Comparison of ENCODE assay signal across 8 cellular contexts in the genomic region with DNA sequence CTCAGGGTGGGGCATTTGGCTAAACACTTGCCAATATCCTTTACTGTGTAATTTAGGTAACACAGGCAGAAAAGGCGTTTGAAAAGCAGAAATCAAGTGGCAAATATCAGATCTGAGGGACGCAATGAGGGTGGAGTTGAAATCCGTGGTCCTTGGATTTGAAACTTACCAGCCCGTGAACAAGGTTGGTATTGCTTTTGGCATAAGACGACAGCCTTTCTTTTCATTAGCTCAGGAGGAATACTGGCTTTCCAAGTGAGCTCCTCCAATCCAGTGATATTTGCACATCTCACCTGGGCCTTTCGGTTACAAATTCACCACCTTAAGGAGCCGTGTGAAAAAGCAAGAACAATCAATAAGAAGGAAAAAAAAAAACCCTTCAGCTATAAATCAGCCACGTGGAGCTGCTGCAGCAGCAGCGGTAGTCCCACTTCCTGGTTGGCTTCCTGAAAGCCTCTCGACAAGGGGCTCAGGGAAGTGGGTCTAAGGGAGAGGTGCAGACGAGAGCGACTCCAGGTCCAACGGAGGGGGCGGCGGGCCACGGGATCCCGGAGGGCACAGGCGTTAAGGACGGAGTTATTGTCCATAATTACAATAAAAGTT. TPM values are rescaled to one million over a fixed set of nuclear protein-coding genes. Genes with fewer than 3 reads are reported as not detected.
DNase-seq lines count a peak whose midpoint lies in the region; ATAC-seq and TF ChIP-seq lines count a peak whose summit lies in the region.

No MANE protein-coding gene starts in this region.

- no peaks in the 10 kb centered on the region for H3K27me3 Mint-ChIP-seq in CD4-positive, alpha-beta memory T cell

- TF ChIP-seq CTCF in astrocyte of the cerebellum (IDR thresholded peaks at IDR 0.05; ENCODE audit: low read depth, low read length, missing control alignments) (no peak), sigmoid colon (IDR thresholded peaks at IDR 0.05) (no peak)

- H3K36me3 Mint-ChIP-seq in CD4-positive, alpha-beta memory T cell: peaks cover 0 to 12% of the 10 kb centered on the region in 2 donors

- peak overlapping the region; percentile 4 to 95 (median 89) for H3K27ac Mint-ChIP-seq in CD4-positive, alpha-beta memory T cell

- no peaks in the 10 kb centered on the region for H3K9me3 Mint-ChIP-seq in CD4-positive, alpha-beta memory T cell

- H3K4me1 Mint-ChIP-seq in CD4-positive, alpha-beta memory T cell: peaks cover 28 to 44% (median 36%) of the 10 kb centered on the region in 4 donors

- H3K4me1 ChIP-seq in CD4-positive, alpha-beta memory T cell (ENCODE audit: insufficient read depth, low read length): peaks cover 26% of the 10 kb centered on the region
- peaks cover 6% of the 10 kb centered on the region; the same call in 1 of the 2 replicates for H3K4me1 ChIP-seq in iPS DF 6.9 (ENCODE audit: control insufficient read depth, insufficient read depth, low read length)
- peaks cover 0 to 28% (median 15%) of the 10 kb centered on the region in 4 donors for H3K4me1 ChIP-seq in sigmoid colon

- peak in 4 of 5 donors; percentile 10 to 46 (median 20) for DNase-seq in CD4-positive, alpha-beta memory T cell
- DNase-seq in HK-2 (ENCODE audit: unreplicated experiment) (peak; percentile 70), RPMI7951 (ENCODE audit: low read depth) (peak; percentile 31), astrocyte of the cerebellum (ENCODE audit: low read depth) (no peak), iPS DF 6.9 (ENCODE audit: low read depth, low spot score) (no peak), sigmoid colon (peak; percentile 67), posterior vena cava (ENCODE audit: low spot score) (no peak)

- WGBS in iPS DF 6.9 (ENCODE audit: insufficient coverage, insufficient read length): no CpG with 5 or more reads among the region's 19 CpGs
- WGBS in sigmoid colon, 2 donors: 2 to 4% methylated on average over 19 of the region's 19 CpGs

- H3K27me3 ChIP-seq in CD4-positive, alpha-beta memory T cell (ENCODE audit: insufficient read depth, low read length): no peaks in the 10 kb centered on the region
- H3K27me3 ChIP-seq in iPS DF 6.9 (ENCODE audit: control insufficient read depth, insufficient read depth, low read length): no peaks in the 10 kb centered on the region
- H3K27me3 ChIP-seq in sigmoid colon: no peaks in the 10 kb centered on the region

- no peak for TF ChIP-seq EP300 in sigmoid colon (IDR thresholded peaks at IDR 0.05)

- no peaks in the 10 kb centered on the region for H3K36me3 ChIP-seq in CD4-positive, alpha-beta memory T cell (ENCODE audit: insufficient read depth, low read length)
- H3K36me3 ChIP-seq in iPS DF 6.9 (ENCODE audit: control insufficient read depth, insufficient read depth, low read length) (peaks cover 2% of the 10 kb centered on the region), sigmoid colon (no peaks in the 10 kb centered on the region)

- peak overlapping the region; percentile 95 to 99 (median 98) for H3K4me3 Mint-ChIP-seq in CD4-positive, alpha-beta memory T cell

- intact Hi-C loops in CD4-positive, alpha-beta memory T cell (cut with micrococcal nuclease): loop anchor here (1.0 to 2.0 kb wide), 3 partner anchors 155 to 201 kb away; no protein-coding TSS in a partner anchor
- intact Hi-C loops in sigmoid colon (cut with DNase I) (loop anchor here (2.0 kb wide), 1 partner anchor 143 kb away; no protein-coding TSS in a partner anchor), posterior vena cava (cut with DNase I) (no loop called here)

- CTCF ChIA-PET in CD4-positive, alpha-beta memory T cell (lab: Charles Lee; ENCODE audit: partially characterized antibody): interaction anchor here (0.7 to 1.9 kb wide), 3 partner anchors 37 to 338 kb away, joined by 3 to 12 read pairs (median 3); no protein-coding TSS in a partner anchor

- H3K9me3 ChIP-seq in CD4-positive, alpha-beta memory T cell (ENCODE audit: control insufficient read depth in 1 of 2, low read length in 2 of 2): no peaks in the 10 kb centered on the region
- no peaks in the 10 kb centered on the region for H3K9me3 ChIP-seq in iPS DF 6.9 (ENCODE audit: control insufficient read depth, insufficient read depth, low read length)
- H3K9me3 ChIP-seq in sigmoid colon: no peaks in the 10 kb centered on the region

- H3K27ac ChIP-seq in CD4-positive, alpha-beta memory T cell (ENCODE audit: low read depth, low read length): peak overlapping the region; percentile 58
- no peak overlapping the region for H3K27ac ChIP-seq in iPS DF 6.9 (ENCODE audit: low read length)
- peak overlapping the region; percentile 91 to 95 (median 92) for H3K27ac ChIP-seq in sigmoid colon

- in situ Hi-C loops in astrocyte of the cerebellum (cut with HindIII; ENCODE audit: low sequenced_read_pairs): no loop called here

- POLR2A ChIA-PET in CD4-positive, alpha-beta memory T cell (lab: Charles Lee; ENCODE audit: partially characterized antibody): interaction anchor here (1.0 to 3.7 kb wide), 4 partner anchors 18 to 202 kb away, joined by 4 to 27 read pairs (median 8); partner anchors contain the start of genes HMGB2 and SAP30

- ATAC-seq in GM19035 (IDR thresholded peaks at IDR 0.05; ENCODE audit: unreplicated experiment): peak; percentile 5

- H3K4me3 ChIP-seq in CD4-positive, alpha-beta memory T cell (ENCODE audit: low read length in 2 of 2): peak overlapping the region; percentile 62 to 66
- H3K4me3 ChIP-seq in astrocyte of the cerebellum (ENCODE audit: low read depth, low read length) (peak overlapping the region; percentile 52), iPS DF 6.9 (ENCODE audit: low read length) (peak overlapping the region; percentile 87), sigmoid colon (peak overlapping the region; percentile 82 to 90 (median 84))

- no peak for TF ChIP-seq POLR2A in sigmoid colon (IDR thresholded peaks at IDR 0.05)

RNA-seq across cellular contexts. Expression of gene GALNT7, which starts 0.7 kb away (rescaled TPM):
- total RNA-seq in CD4-positive, alpha-beta memory T cell: 10 to 100 TPM; 24.1 to 26.3 TPM
- 10 to 100 TPM; 12.6 to 20.4 TPM for polyA plus RNA-seq in CD4-positive, alpha-beta memory T cell
- 16.2 and 18.3 TPM in 2 replicates for total RNA-seq in RPMI7951 (2014; rRNA removed; shearing (Covaris generic))
- total RNA-seq in sigmoid colon: 10 to 100 TPM; 13.2 to 18.6 (median 16.7) TPM
- polyA plus RNA-seq in sigmoid colon: 10 to 100 TPM; 15.5 to 22.7 (median 16.8) TPM
- total RNA-seq in posterior vena cava: 10 to 100 TPM; 10.2 to 16.2 TPM

Comparison
In these comparisons a context has a peak if more than half of its experiments do, and no peak if none do; other contexts are left out.
1. DNase-seq: peak in CD4-positive, alpha-beta memory T cell (4 of 5), HK-2 (single experiment), RPMI7951 (single experiment) and sigmoid colon (single experiment); none in astrocyte of the cerebellum (single experiment), iPS DF 6.9 (single experiment) and posterior vena cava (single experiment).
2. intact Hi-C loops: an anchor here in CD4-positive, alpha-beta memory T cell (1.0 to 2.0 kb wide) and sigmoid colon (2.0 kb wide); none called in posterior vena cava.
3. Peak in every context shown above with its lines, with median percentiles within 50 percentile points of each other: H3K4me3 ChIP-seq.